Comparison of ENCODE assay signal across 9 cellular contexts in genomic region chrX:49879656-49880277, GRCh38. TPM values are rescaled to one million over a fixed set of nuclear protein-coding genes. Genes with fewer than 3 reads are reported as not detected.
DNase-seq lines count a peak whose midpoint lies in the region; ATAC-seq and TF ChIP-seq lines count a peak whose summit lies in the region.
"Had no signal": no experiment of that assay in that cellular context is flagged by ENCODE, and none has a peak within 500 bp of the region (broad histone marks: within the 10 kb centered on the region; RNA-seq: fewer than 3 reads in every experiment).

No MANE protein-coding gene starts in this region.

- DNase-seq in EH (ENCODE audit: low read depth) (peak; percentile 4), T-cell (peak in 1 of 34 experiments; percentile 7), fibroblast of the aortic adventitia (ENCODE audit: low read depth) (no peak), osteoblast (ENCODE audit: insufficient read length, low spot score, missing footprints) (peak; percentile 68), GF-D8 (lab: John Stamatoyannopoulos, UW) (no peak), kidney tubule cell (ENCODE audit: low spot score) (no peak), DMS153 treated with DMSO at 0.1 percent for 48 hours (lab: John Stamatoyannopoulos, UW; ENCODE audit: unreplicated experiment) (no peak)

- H3K27ac Mint-ChIP-seq in T-cell = peak overlapping the region; percentile 79 to 84

- CTCF ChIA-PET in T-cell (lab: Charles Lee) = interaction anchor here in 1 of 2 donors (1.4 to 1.8 kb wide), 2 partner anchors 43 to 118 kb away, joined by 3 to 8 read pairs; partner anchors contain the start of gene CLCN5

- H3K9me3 Mint-ChIP-seq in T-cell = no peaks in the 10 kb centered on the region

- peak overlapping the region; percentile 78 to 86 (median 79) for H3K4me3 Mint-ChIP-seq in T-cell

- H3K36me3 ChIP-seq in osteoblast (ENCODE audit: insufficient read depth, low read length) = no peaks in the 10 kb centered on the region

- POLR2A ChIA-PET in T-cell (lab: Charles Lee) = no interaction called here

- H3K36me3 Mint-ChIP-seq in T-cell = peaks cover 4% of the 10 kb centered on the region

- H3K9me3 ChIP-seq in osteoblast (ENCODE audit: low read depth, low read length) = no peaks in the 10 kb centered on the region

- H3K27me3 ChIP-seq in osteoblast (ENCODE audit: insufficient read depth, low read length) = no peaks in the 10 kb centered on the region

- H3K4me1 ChIP-seq in osteoblast (ENCODE audit: insufficient read depth, low read length) = peaks cover 3% of the 10 kb centered on the region

- peaks cover 0 to 4% of the 10 kb centered on the region in 2 donors for H3K27me3 Mint-ChIP-seq in T-cell

- H4K20me1 ChIP-seq in osteoblast (ENCODE audit: insufficient read depth, low read length) = no peaks in the 10 kb centered on the region

- H3K79me2 ChIP-seq in osteoblast (ENCODE audit: insufficient read depth, low read length) = peaks cover 2% of the 10 kb centered on the region

- peak overlapping the region; percentile 69 for H3K4me3 ChIP-seq in fibroblast of the aortic adventitia (ENCODE audit: low read depth, low read length)
- peak overlapping the region; percentile 75 for H3K4me3 ChIP-seq in osteoblast (ENCODE audit: insufficient read depth, low read length)

- peak overlapping the region; percentile 82 for H3K4me2 ChIP-seq in osteoblast (ENCODE audit: insufficient read depth, low read length)

- peak overlapping the region; percentile 85 for H2AFZ ChIP-seq in osteoblast (ENCODE audit: low read length)

- peaks cover 22 to 42% (median 34%) of the 10 kb centered on the region in 3 donors for H3K4me1 Mint-ChIP-seq in T-cell

- no peak for TF ChIP-seq CTCF in fibroblast of the aortic adventitia (IDR thresholded peaks at IDR 0.05; ENCODE audit: insufficient read depth, low read length)
- TF ChIP-seq CTCF in osteoblast (IDR thresholded peaks at IDR 0.05; ENCODE audit: extremely low read depth, low read depth, low read length) = no peak

- peak; percentile 10 for ATAC-seq in HG02642 (IDR thresholded peaks at IDR 0.05; ENCODE audit: poor library complexity, unreplicated experiment)
- ATAC-seq in T-cell (replicated peaks in 1 of 4) = peak; percentile 6 to 43 (median 29)

- no peak overlapping the region for H3K27ac ChIP-seq in osteoblast (ENCODE audit: low read depth, low read length)

RNA-seq across cellular contexts. Expression of gene USP27X, which starts 0.5 kb away (rescaled TPM):
- total RNA-seq in T-cell = 1 to 10 TPM; 2.9 to 5.3 (median 3.7) TPM
- 2.8 and 2.9 TPM in 2 replicates for total RNA-seq in fibroblast of the aortic adventitia (ENCODE audit: low replicate concordance)
- total RNA-seq in osteoblast = 3.6 and 4.1 TPM in 2 replicates

RNA-seq across cellular contexts. Expression of gene CLCN5, which starts 42.6 kb away (rescaled TPM):
- total RNA-seq in T-cell (1 to 10 TPM; 1.4 to 2.3 (median 2.2) TPM), fibroblast of the aortic adventitia (ENCODE audit: low replicate concordance) (10.5 and 13.5 TPM in 2 replicates), osteoblast (13.0 and 13.8 TPM in 2 replicates)

RNA-seq across cellular contexts. Expression of gene PAGE4, which starts 50.7 kb away (rescaled TPM):
- total RNA-seq in T-cell = not detected
- not detected in 2 replicates for total RNA-seq in fibroblast of the aortic adventitia (ENCODE audit: low replicate concordance)
- total RNA-seq in osteoblast = not detected in 2 replicates
- total RNA-seq: NCI-H460 had no signal

Comparison
In these comparisons a context has a peak if more than half of its experiments do, and no peak if none do; other contexts are left out.
1. DNase-seq: peak in EH (single experiment) and osteoblast (single experiment); none in fibroblast of the aortic adventitia (single experiment), GF-D8 (single experiment), kidney tubule cell (single experiment) and DMS153 treated with DMSO at 0.1 percent for 48 hours (single experiment).